ENCODE assay signal across 23 cellular contexts in the genomic region with DNA sequence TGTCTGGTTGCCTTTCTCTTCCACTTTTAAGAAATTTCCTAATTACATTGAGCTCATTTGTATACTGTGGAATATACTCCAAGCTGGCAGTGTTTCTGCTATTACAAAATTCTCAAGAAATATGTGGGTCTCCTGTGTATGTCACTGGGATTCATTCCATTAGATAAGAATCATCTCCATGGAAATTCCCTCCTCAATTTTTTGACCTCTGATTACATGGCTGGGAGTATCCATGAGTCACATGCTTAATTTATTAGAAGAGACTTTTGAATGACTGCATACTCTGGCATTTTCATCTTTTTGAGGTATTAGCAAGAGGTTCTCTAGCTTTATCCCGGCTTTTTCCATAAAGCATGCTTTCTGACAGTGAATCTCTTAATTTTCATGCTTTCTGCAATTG.
DNase-seq lines count a peak whose midpoint lies in the region; ATAC-seq, FAIRE-seq and TF ChIP-seq lines count a peak whose summit lies in the region.
"Had no signal": no experiment of that assay in that cellular context is flagged by ENCODE, and none has a peak within 500 bp of the region (broad histone marks: within the 10 kb centered on the region; RNA-seq: fewer than 3 reads in every experiment).

No MANE protein-coding gene starts in this region.

- WGBS in gastroesophageal sphincter (ENCODE audit: low coverage in 1 of 2), 2 donors, result 57 to 100% methylated on average over 1 of the region's 1 CpG

- no peak for DNase-seq in Karpas-422
- peak; percentile 0 for DNase-seq in RKO (ENCODE audit: low spot score)
- DNase-seq in epithelial cell of esophagus (ENCODE audit: low read depth), result peak; percentile 18
- no peak for DNase-seq in GM12891 (ENCODE audit: insufficient read length, low spot score)
- DNase-seq: ACHN; BE2C; C1 segment of cervical spinal cord; CD4-positive, CD25-positive, alpha-beta regulatory T cell; CD8-positive, alpha-beta memory T cell; COR-L47; DMS 273 treated with DMSO at 0.1 percent for 48 hours; DMS53; DND-41; EL; GOT3; H7; HFFc6 had no signal

- TF ChIP-seq EP300 in gastroesophageal sphincter (IDR thresholded peaks at IDR 0.05), result no peak

- H3K36me3 ChIP-seq in Karpas-422 (ENCODE audit: insufficient read depth, low read length) (no peaks in the 10 kb centered on the region), gastroesophageal sphincter (no peaks in the 10 kb centered on the region)
- H3K36me3 ChIP-seq: BE2C had no signal

- H3K4me3 ChIP-seq in Karpas-422 (ENCODE audit: low read length), result no peak overlapping the region
- no peak overlapping the region for H3K4me3 ChIP-seq in epithelial cell of esophagus (ENCODE audit: low read length)
- no peak overlapping the region for H3K4me3 ChIP-seq in gastroesophageal sphincter

- H3K27me3 ChIP-seq in Karpas-422 (ENCODE audit: low read length) (no peaks in the 10 kb centered on the region), gastroesophageal sphincter (no peaks in the 10 kb centered on the region)
- H3K27me3 ChIP-seq: BE2C had no signal

- H3K9me2 ChIP-seq in Karpas-422 (replicated peaks; ENCODE audit: insufficient read depth, low read length), result no peaks in the 10 kb centered on the region

- H3K9ac ChIP-seq in Karpas-422 (ENCODE audit: low read length), result no peak overlapping the region

- no peaks in the 10 kb centered on the region for H3K79me2 ChIP-seq in Karpas-422 (ENCODE audit: low read length)

- ATAC-seq in HG02759 (IDR thresholded peaks at IDR 0.05; ENCODE audit: unreplicated experiment), result no peak
- no peak for ATAC-seq in HG03159 (IDR thresholded peaks at IDR 0.05; ENCODE audit: unreplicated experiment)
- ATAC-seq in gastroesophageal sphincter, result no peak
- ATAC-seq: HCT116 had no signal

- H3K4me1 ChIP-seq in Karpas-422 (ENCODE audit: low read length) (peaks cover 43% of the 10 kb centered on the region), gastroesophageal sphincter (no peaks in the 10 kb centered on the region)
- H3K4me1 ChIP-seq: BE2C had no signal

- no peak for TF ChIP-seq CTCF in epithelial cell of esophagus (IDR thresholded peaks at IDR 0.05; ENCODE audit: insufficient read depth, low read depth, low read length, missing control alignments)
- no peak for TF ChIP-seq CTCF in gastroesophageal sphincter (IDR thresholded peaks at IDR 0.05)

- no peak for FAIRE-seq in GM12891 (lab: Jason Lieb, UNC)
- FAIRE-seq: A204.1, G401.6 had no signal

- no peak overlapping the region for H3K4me2 ChIP-seq in Karpas-422 (ENCODE audit: low read depth, low read length, poor library complexity, severe bottlenecking)

- TF ChIP-seq POLR2A in GM12891 (IDR thresholded peaks at IDR 0.05; ENCODE audit: low read depth, low read length), result no peak
- TF ChIP-seq POLR2A in gastroesophageal sphincter (IDR thresholded peaks at IDR 0.05), result no peak

- no peaks in the 10 kb centered on the region for H4K20me1 ChIP-seq in Karpas-422 (ENCODE audit: insufficient read depth, low read depth, low read length)

- H3K9me3 ChIP-seq in Karpas-422 (ENCODE audit: low read length) (peaks cover 4% of the 10 kb centered on the region; the same call in 1 of the 2 replicates), gastroesophageal sphincter (no peaks in the 10 kb centered on the region)
- H3K9me3 ChIP-seq: BE2C had no signal

- peak overlapping the region; percentile 51 for H2AFZ ChIP-seq in Karpas-422 (ENCODE audit: low read length)

- H3K27ac ChIP-seq in Karpas-422 (ENCODE audit: low read length) (no peak overlapping the region), gastroesophageal sphincter (no peak overlapping the region)

TF ChIP-seq in GM12891, 5 proteins besides CTCF, POLR2A, EP300 and RAD21:
- no peak for TF ChIP-seq POLR2AphosphoS5 (IDR thresholded peaks at IDR 0.05; ENCODE audit: low read depth, low read length)
TF ChIP-seq in GM12891: peak in this region for 0.

Comparison
In these comparisons a context has a peak if more than half of its experiments do, and no peak if none do; other contexts are left out.
1. DNase-seq: peak in RKO (single experiment) and epithelial cell of esophagus (single experiment); none in Karpas-422 (single experiment) and GM12891 (single experiment).